7 cellular contexts compared by ENCODE assay signal in the genomic region with DNA sequence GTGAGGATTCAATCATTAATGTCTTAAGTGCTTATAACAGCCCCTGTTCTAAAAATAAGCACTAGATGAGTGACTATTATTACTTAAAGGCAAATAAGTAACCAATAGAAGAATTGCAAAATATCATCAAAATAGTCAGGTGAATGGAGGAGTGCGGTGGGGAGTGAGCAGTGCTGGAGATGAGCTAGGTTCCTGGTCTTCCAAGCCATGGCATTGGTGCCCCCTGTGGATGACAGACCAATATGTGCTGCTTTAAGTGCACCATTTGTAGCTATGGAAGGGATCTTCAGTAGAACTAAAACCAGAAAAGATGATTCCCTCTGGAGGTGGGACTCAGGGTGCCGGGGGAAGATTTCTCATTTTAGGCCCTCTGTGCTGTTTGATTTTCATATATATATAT. TPM values are rescaled to one million over a fixed set of nuclear protein-coding genes. Genes with fewer than 3 reads are reported as not detected.
DNase-seq lines count a peak whose midpoint lies in the region; ATAC-seq and TF ChIP-seq lines count a peak whose summit lies in the region.

No MANE protein-coding gene starts in this region.

- H3K9me3 Mint-ChIP-seq in neural crest cell = no peaks in the 10 kb centered on the region

- TF ChIP-seq CTCF in GM12864 (IDR thresholded peaks at IDR 0.05; ENCODE audit: low read depth, low read length, missing control alignments) (peak; percentile 31), cardiac fibroblast (IDR thresholded peaks at IDR 0.05; ENCODE audit: low read depth, low read length) (peak; percentile 40), neural crest cell (conservative IDR thresholded peaks at IDR 0.05) (peak; percentile 22)

- no peak for DNase-seq in GM12864 (ENCODE audit: low read depth)
- DNase-seq in MV-4-11 (lab: John Stamatoyannopoulos, UW) = peak; percentile 69
- DNase-seq in cardiac fibroblast (ENCODE audit: low read depth in 2 of 2) = peak; percentile 56 to 65
- no peak for DNase-seq in neural crest cell (ENCODE audit: low read depth, low spot score)
- no peak for DNase-seq in NCI-H524 treated with DMSO at 0.1 percent for 48 hours (lab: John Stamatoyannopoulos, UW)
- no peak for DNase-seq in pons (ENCODE audit: low spot score)

- no peaks in the 10 kb centered on the region for H3K4me1 Mint-ChIP-seq in neural crest cell

- no peaks in the 10 kb centered on the region for H3K36me3 Mint-ChIP-seq in neural crest cell (ENCODE audit: low read depth)

- H3K4me3 ChIP-seq in GM12864 (ENCODE audit: low read depth, low read length) (no peak overlapping the region), cardiac fibroblast (replicated peaks in 1 of 2; ENCODE audit: low read depth in 2 of 2, low read length in 2 of 2) (no peak overlapping the region)

- H3K27me3 Mint-ChIP-seq in neural crest cell (ENCODE audit: low read depth) = no peaks in the 10 kb centered on the region

- H3K4me3 Mint-ChIP-seq in neural crest cell = no peak overlapping the region

- no peak for ATAC-seq in HG02970 (IDR thresholded peaks at IDR 0.05; ENCODE audit: low FRiP score, unreplicated experiment)

- no peak overlapping the region for H3K27ac Mint-ChIP-seq in neural crest cell (ENCODE audit: unreplicated experiment)

RNA-seq across cellular contexts. Expression of a gene that starts 46.1 kb away (rescaled TPM):
- 9.1 and 9.5 TPM in 2 replicates for total RNA-seq in neural crest cell

RNA-seq across cellular contexts. Expression of a gene that starts 50.4 kb away (rescaled TPM):
- 27.1 and 31.0 TPM in 2 replicates for total RNA-seq in neural crest cell

Comparison
In these comparisons a context has a peak if more than half of its experiments do, and no peak if none do; other contexts are left out.
1. DNase-seq: peak in MV-4-11 (single experiment) and cardiac fibroblast (2 of 2); none in GM12864 (single experiment), neural crest cell (single experiment), NCI-H524 treated with DMSO at 0.1 percent for 48 hours (single experiment) and pons (single experiment).
2. Peak in every context shown above with its lines, with median percentiles within 50 percentile points of each other: CTCF ChIP-seq.